Comparison of ENCODE assay signal across 1 cellular context in genomic region chr3:172255311-172255710, GRCh38.
TF ChIP-seq lines count a peak whose summit lies in the region.

No MANE protein-coding gene starts in this region.

TF ChIP-seq in HepG2, 621 proteins besides CTCF, POLR2A, EP300 and RAD21 (continued from another document):
- TF ChIP-seq ZNF687 (CRISPR knock-in tag; IDR thresholded peaks at IDR 0.05): peak; percentile 23; the same call in 1 of the 2 replicates
- TF ChIP-seq AFF4 (CRISPR knock-in tag; IDR thresholded peaks at IDR 0.05): 0 out of 2 replicates have a peak, but pooled peaks have one; percentile 24
- 0 out of 2 replicates have a peak, but pooled peaks have one; percentile 13 for TF ChIP-seq FOSL2 (CRISPR knock-in tag; IDR thresholded peaks at IDR 0.05)
- 0 out of 2 replicates have a peak, but pooled peaks have one; percentile 7 for TF ChIP-seq POLR2AphosphoS5 (IDR thresholded peaks at IDR 0.05; ENCODE audit: low read depth, low read length)
